In genomic region chr16:667780-668518, GRCh38 we compare ENCODE assay signal across 8 cellular contexts. TPM values are rescaled to one million over a fixed set of nuclear protein-coding genes. Genes with fewer than 3 reads are reported as not detected.
A peak's percentile ranks its signal among the peaks of the same experiment; 100 is the strongest.
DNase-seq lines count a peak whose midpoint lies in the region; ATAC-seq and TF ChIP-seq lines count a peak whose summit lies in the region.

Gene RHOT2, plus strand, starts transcription at chr16:668132. Its CDS starts 68 bp downstream, at chr16:668200.

- peak within 1 kb of the TSS; percentile 88 for H3K4me3 ChIP-seq in parathyroid adenoma (ENCODE audit: low read depth, low read length)
- peak within 1 kb of the TSS; percentile 72 to 94 (median 75) for H3K4me3 ChIP-seq in thyroid gland (replicated peaks in 1 of 3)

- peak within 1 kb of the TSS; percentile 91 for H3K4me2 ChIP-seq in parathyroid adenoma (ENCODE audit: low read length)

- peak; percentile 81 for ATAC-seq in HG02642 (IDR thresholded peaks at IDR 0.05; ENCODE audit: poor library complexity, unreplicated experiment)
- ATAC-seq in activated naive CD8-positive, alpha-beta T cell treated with anti-CD3 and anti-CD28 coated beads, Interleukin-2, amount 10 ng/mL, durations not matched to agents 7 days and 5 days (ENCODE audit: low read depth) = peak; percentile 92
- peak; percentile 97 for ATAC-seq in Right ventricle myocardium inferior

- no peaks in the 10 kb centered on the region for H3K27me3 ChIP-seq in parathyroid adenoma (ENCODE audit: control insufficient read depth, insufficient read depth, low read length)
- H3K27me3 ChIP-seq in thyroid gland = no peaks in the 10 kb centered on the region

- H3K4me1 Mint-ChIP-seq in activated naive CD8-positive, alpha-beta T cell treated with anti-CD3 and anti-CD28 coated beads, Interleukin-2, amount 10 ng/mL, durations not matched to agents 7 days and 5 days = peaks cover 4% of the 10 kb centered on the region

- DNase-seq in GM10266 (ENCODE audit: extremely low spot score) (peak; percentile 96), NCI-H1417 (lab: John Stamatoyannopoulos, UW) (peak; percentile 90 to 98 (median 93)), SW 1271 (lab: John Stamatoyannopoulos, UW) (peak; percentile 48 to 80), Right ventricle myocardium inferior (ENCODE audit: missing footprints) (peak; percentile 96), thyroid gland (peak; percentile 92 to 93)
- peak; percentile 97 for DNase-seq in activated naive CD8-positive, alpha-beta T cell treated with anti-CD3 and anti-CD28 coated beads, Interleukin-2, amount 10 ng/mL, durations not matched to agents 7 days and 5 days

- intact Hi-C loops in Right ventricle myocardium inferior (cut with DNase I) = no loop called here
- intact Hi-C loops in thyroid gland (cut with DNase I) = no loop called here

- peak within 1 kb of the TSS; percentile 93 for H2AFZ ChIP-seq in parathyroid adenoma

- TF ChIP-seq POLR2A in thyroid gland (IDR thresholded peaks at IDR 0.05) = peak in 1 of 2 donors; percentile 65

- H3K9ac ChIP-seq in parathyroid adenoma = peak within 1 kb of the TSS; percentile 77

- H3K9me3 ChIP-seq in parathyroid adenoma (ENCODE audit: control insufficient read depth, low read length) = no peaks in the 10 kb centered on the region
- H3K9me3 ChIP-seq in thyroid gland = no peaks in the 10 kb centered on the region

- no peaks in the 10 kb centered on the region for H3K9me3 Mint-ChIP-seq in activated naive CD8-positive, alpha-beta T cell treated with anti-CD3 and anti-CD28 coated beads, Interleukin-2, amount 10 ng/mL, durations not matched to agents 7 days and 5 days

- H3K27me3 Mint-ChIP-seq in activated naive CD8-positive, alpha-beta T cell treated with anti-CD3 and anti-CD28 coated beads, Interleukin-2, amount 10 ng/mL, durations not matched to agents 7 days and 5 days = no peaks in the 10 kb centered on the region

- H3K27ac Mint-ChIP-seq in activated naive CD8-positive, alpha-beta T cell treated with anti-CD3 and anti-CD28 coated beads, Interleukin-2, amount 10 ng/mL, durations not matched to agents 7 days and 5 days = peak within 1 kb of the TSS; percentile 84

- TF ChIP-seq CTCF in GM10266 (IDR thresholded peaks at IDR 0.05; ENCODE audit: control insufficient read depth, insufficient read depth, low read depth, missing control alignments) = peak; percentile 100
- peak; percentile 98 for TF ChIP-seq CTCF in parathyroid adenoma (IDR thresholded peaks at IDR 0.05)
- peak; percentile 40 to 97 (median 88) for TF ChIP-seq CTCF in thyroid gland (IDR thresholded peaks at IDR 0.05)

- 0 to 1% methylated on average over 2 to 24 of the region's 78 CpGs for WGBS in thyroid gland, 2 donors

- H3K27ac ChIP-seq in parathyroid adenoma (peak within 1 kb of the TSS; percentile 60), thyroid gland (peak within 1 kb of the TSS; percentile 70 to 80 (median 72))

- H3K36me3 ChIP-seq in parathyroid adenoma (ENCODE audit: control insufficient read depth, insufficient read depth, low read length) (no peaks in the 10 kb centered on the region), thyroid gland (peaks cover 31 to 37% of the 10 kb centered on the region in 2 donors)

- H3K36me3 Mint-ChIP-seq in activated naive CD8-positive, alpha-beta T cell treated with anti-CD3 and anti-CD28 coated beads, Interleukin-2, amount 10 ng/mL, durations not matched to agents 7 days and 5 days = peaks cover 1% of the 10 kb centered on the region

- H3K4me3 Mint-ChIP-seq in activated naive CD8-positive, alpha-beta T cell treated with anti-CD3 and anti-CD28 coated beads, Interleukin-2, amount 10 ng/mL, durations not matched to agents 7 days and 5 days = peak within 1 kb of the TSS; percentile 78

- POLR2A ChIA-PET in activated naive CD8-positive, alpha-beta T cell treated with anti-CD3 and anti-CD28 coated beads, Interleukin-2, amount 10 ng/mL, durations not matched to agents 7 days and 5 days (lab: Charles Lee) = interaction anchor here (0.5 to 2.5 kb wide), 8 partner anchors 11 to 434 kb away, joined by 3 to 18 read pairs (median 4); partner anchors contain the start of genes CIAO3, METTL26, STUB1 and WDR24

- H3K4me1 ChIP-seq in parathyroid adenoma (peaks cover 10% of the 10 kb centered on the region), thyroid gland (peaks cover 8 to 14% of the 10 kb centered on the region in 2 donors)

- H3K79me2 ChIP-seq in parathyroid adenoma = peaks cover 5% of the 10 kb centered on the region

RNA-seq across cellular contexts. Expression of gene RHOT2, which starts in this region (rescaled TPM):
- total RNA-seq in activated naive CD8-positive, alpha-beta T cell treated with anti-CD3 and anti-CD28 coated beads, Interleukin-2, amount 10 ng/mL, durations not matched to agents 7 days and 5 days = 100 to 1,000 TPM; 173 to 183 TPM
- total RNA-seq in Right ventricle myocardium inferior = 86.0 TPM
- 10 to 100 TPM; 49.7 to 81.8 (median 57.6) TPM for total RNA-seq in thyroid gland

Comparison
In these comparisons a context has a peak if more than half of its experiments do, and no peak if none do; other contexts are left out.
1. Peak in every context shown above with its lines: DNase-seq, ATAC-seq, H3K4me3 ChIP-seq and H3K27ac ChIP-seq.